ENCODE assay signal across 1 cellular context in genomic region chr1:160778976-160779375, GRCh38.
TF ChIP-seq lines count a peak whose summit lies in the region.

No MANE protein-coding gene starts in this region.

TF ChIP-seq in H1, 55 proteins besides CTCF, POLR2A, EP300 and RAD21:
- no peak for TF ChIP-seq GTF2F1 (IDR thresholded peaks at IDR 0.05; ENCODE audit: borderline replicate concordance, low read depth, low read length)
- no peak for TF ChIP-seq SAP30 (IDR thresholded peaks at IDR 0.05; ENCODE audit: insufficient read depth, insufficient replicate concordance, low read length)
- TF ChIP-seq, protein P1, sequence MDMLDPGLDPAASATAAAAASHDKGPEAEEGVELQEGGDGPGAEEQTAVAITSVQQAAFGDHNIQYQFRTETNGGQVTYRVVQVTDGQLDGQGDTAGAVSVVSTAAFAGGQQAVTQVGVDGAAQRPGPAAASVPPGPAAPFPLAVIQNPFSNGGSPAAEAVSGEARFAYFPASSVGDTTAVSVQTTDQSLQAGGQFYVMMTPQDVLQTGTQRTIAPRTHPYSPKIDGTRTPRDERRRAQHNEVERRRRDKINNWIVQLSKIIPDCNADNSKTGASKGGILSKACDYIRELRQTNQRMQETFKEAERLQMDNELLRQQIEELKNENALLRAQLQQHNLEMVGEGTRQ (IDR thresholded peaks at IDR 0.05; ENCODE audit: low read length) = no peak
- no peak for TF ChIP-seq SUZ12 (IDR thresholded peaks at IDR 0.05; ENCODE audit: low read length)
- no peak for TF ChIP-seq YY1 (IDR thresholded peaks at IDR 0.05; ENCODE audit: low read depth, low read length)
- TF ChIP-seq SP4 (IDR thresholded peaks at IDR 0.05; ENCODE audit: low read length) = no peak
- TF ChIP-seq TCF12 (IDR thresholded peaks at IDR 0.05; ENCODE audit: low read depth, low read length) = no peak
- TF ChIP-seq MAFK (IDR thresholded peaks at IDR 0.05; ENCODE audit: low read depth, low read length) = no peak
- TF ChIP-seq, protein P2, sequence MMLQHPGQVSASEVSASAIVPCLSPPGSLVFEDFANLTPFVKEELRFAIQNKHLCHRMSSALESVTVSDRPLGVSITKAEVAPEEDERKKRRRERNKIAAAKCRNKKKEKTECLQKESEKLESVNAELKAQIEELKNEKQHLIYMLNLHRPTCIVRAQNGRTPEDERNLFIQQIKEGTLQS (IDR thresholded peaks at IDR 0.05; ENCODE audit: insufficient read depth, low read depth, low read length) = no peak
- TF ChIP-seq BCL11A (IDR thresholded peaks at IDR 0.05; ENCODE audit: low read depth in 2 of 2, low read length in 2 of 2) = no peak
- TF ChIP-seq CREB1 (IDR thresholded peaks at IDR 0.05) = no peak
- TF ChIP-seq CBX5 (IDR thresholded peaks at IDR 0.05; ENCODE audit: low read depth, low read length) = no peak
- no peak for TF ChIP-seq SIX5 (IDR thresholded peaks at IDR 0.05; ENCODE audit: low read depth, low read length)
- no peak for TF ChIP-seq SIN3A (conservative IDR thresholded peaks at IDR 0.05 in 1 of 2, IDR thresholded peaks at IDR 0.05 in 1 of 2; ENCODE audit: low read depth in 1 of 2, low read length in 2 of 2)
- TF ChIP-seq KDM5A (IDR thresholded peaks at IDR 0.05; ENCODE audit: low read length) = no peak
- TF ChIP-seq HDAC6 (IDR thresholded peaks at IDR 0.05; ENCODE audit: low read depth, low read length) = no peak
- TF ChIP-seq KDM4A (IDR thresholded peaks at IDR 0.05; ENCODE audit: low read depth, low read length, severe bottlenecking) = no peak
- TF ChIP-seq, protein P3, sequence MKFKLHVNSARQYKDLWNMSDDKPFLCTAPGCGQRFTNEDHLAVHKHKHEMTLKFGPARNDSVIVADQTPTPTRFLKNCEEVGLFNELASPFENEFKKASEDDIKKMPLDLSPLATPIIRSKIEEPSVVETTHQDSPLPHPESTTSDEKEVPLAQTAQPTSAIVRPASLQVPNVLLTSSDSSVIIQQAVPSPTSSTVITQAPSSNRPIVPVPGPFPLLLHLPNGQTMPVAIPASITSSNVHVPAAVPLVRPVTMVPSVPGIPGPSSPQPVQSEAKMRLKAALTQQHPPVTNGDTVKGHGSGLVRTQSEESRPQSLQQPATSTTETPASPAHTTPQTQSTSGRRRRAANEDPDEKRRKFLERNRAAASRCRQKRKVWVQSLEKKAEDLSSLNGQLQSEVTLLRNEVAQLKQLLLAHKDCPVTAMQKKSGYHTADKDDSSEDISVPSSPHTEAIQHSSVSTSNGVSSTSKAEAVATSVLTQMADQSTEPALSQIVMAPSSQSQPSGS (IDR thresholded peaks at IDR 0.05; ENCODE audit: low read length) = no peak
- no peak for TF ChIP-seq EGR1 (IDR thresholded peaks at IDR 0.05; ENCODE audit: borderline replicate concordance, low read depth, low read length)
TF ChIP-seq in H1: peak in this region for 0.
